In genomic region chr13:81872581-81872980, GRCh38 we compare ENCODE assay signal across 10 cellular contexts.
A peak's percentile ranks its signal among the peaks of the same experiment; 100 is the strongest.
DNase-seq lines count a peak whose midpoint lies in the region; ATAC-seq and TF ChIP-seq lines count a peak whose summit lies in the region.
"Had no signal": no experiment of that assay in that cellular context is flagged by ENCODE, and none has a peak within 500 bp of the region (broad histone marks: within the 10 kb centered on the region; RNA-seq: fewer than 3 reads in every experiment).

No MANE protein-coding gene starts in this region.

- no peaks in the 10 kb centered on the region for H3F3A ChIP-seq in MM.1S (ENCODE audit: insufficient read depth, low read length)
- no peaks in the 10 kb centered on the region for H3F3A ChIP-seq in SU-DHL-6 (ENCODE audit: insufficient read depth)

- no peaks in the 10 kb centered on the region for H3K27me3 ChIP-seq in MM.1S (replicated peaks; ENCODE audit: insufficient read depth, low read length)
- H3K27me3 ChIP-seq in SU-DHL-6 (ENCODE audit: low read length): no peaks in the 10 kb centered on the region

- H3K4me1 Mint-ChIP-seq in nephron progenitor cell: no peaks in the 10 kb centered on the region
- no peaks in the 10 kb centered on the region for H3K4me1 Mint-ChIP-seq in activated CD4-positive, alpha-beta T cell treated with anti-CD3 and anti-CD28 coated beads, Interleukin-2, amount 10 ng/mL, durations not matched to agents 24 days and 14 days

- H3K9me2 ChIP-seq in MM.1S (replicated peaks; ENCODE audit: insufficient read depth, low read length) (no peaks in the 10 kb centered on the region), SU-DHL-6 (replicated peaks; ENCODE audit: insufficient read depth, low read length) (no peaks in the 10 kb centered on the region)

- H3K36me3 Mint-ChIP-seq in nephron progenitor cell (ENCODE audit: low read depth): no peaks in the 10 kb centered on the region
- H3K36me3 Mint-ChIP-seq in activated CD4-positive, alpha-beta T cell treated with anti-CD3 and anti-CD28 coated beads, Interleukin-2, amount 10 ng/mL, durations not matched to agents 24 days and 14 days (ENCODE audit: low read depth): no peaks in the 10 kb centered on the region

- H3K9me3 Mint-ChIP-seq in nephron progenitor cell: peaks cover 8% of the 10 kb centered on the region
- H3K9me3 Mint-ChIP-seq in activated CD4-positive, alpha-beta T cell treated with anti-CD3 and anti-CD28 coated beads, Interleukin-2, amount 10 ng/mL, durations not matched to agents 24 days and 14 days: peaks cover 22% of the 10 kb centered on the region

- H3K9ac ChIP-seq in MM.1S (ENCODE audit: low read length): no peak overlapping the region
- H3K9ac ChIP-seq in SU-DHL-6 (ENCODE audit: low read length): no peak overlapping the region

- H2AFZ ChIP-seq in MM.1S (ENCODE audit: low read length): no peak overlapping the region
- no peak overlapping the region for H2AFZ ChIP-seq in SU-DHL-6 (ENCODE audit: low read depth, low read length, severe bottlenecking)

- intact Hi-C loops in activated CD4-positive, alpha-beta T cell treated with anti-CD3 and anti-CD28 coated beads, Interleukin-2, amount 10 ng/mL, durations not matched to agents 24 days and 14 days (cut with micrococcal nuclease): no loop called here

- H3K36me3 ChIP-seq in MM.1S (replicated peaks; ENCODE audit: insufficient read depth, low read length): no peaks in the 10 kb centered on the region
- H3K36me3 ChIP-seq in SU-DHL-6 (ENCODE audit: low read length): no peaks in the 10 kb centered on the region

- no peak for DNase-seq in GM10266 (ENCODE audit: extremely low spot score)
- DNase-seq in MM.1S: peak; percentile 30
- peak; percentile 2 for DNase-seq in nephron progenitor cell
- no peak for DNase-seq in activated CD4-positive, alpha-beta T cell treated with anti-CD3 and anti-CD28 coated beads, Interleukin-2, amount 10 ng/mL, durations not matched to agents 24 days and 14 days
- DNase-seq in NOMO-1 treated with dmso at 0.1 percent for 144 hours (lab: John Stamatoyannopoulos, UW; ENCODE audit: unreplicated experiment): no peak
- DNase-seq in activated naive CD4-positive, alpha-beta T cell treated with anti-CD3 and anti-CD28 coated beads, Interleukin-2, amount 50 U/mL, for 16 hours: no peak
- DNase-seq: NCI-H2227 treated with DMSO at 0.1 percent for 48 hours had no signal

- no peak overlapping the region for H3K4me3 Mint-ChIP-seq in nephron progenitor cell
- no peak overlapping the region for H3K4me3 Mint-ChIP-seq in activated CD4-positive, alpha-beta T cell treated with anti-CD3 and anti-CD28 coated beads, Interleukin-2, amount 10 ng/mL, durations not matched to agents 24 days and 14 days
- H3K4me3 Mint-ChIP-seq: activated T-helper 1 cell treated with anti-CD3 and anti-CD28 coated beads, Interleukin-12 subunit alpha, Interleukin-12 subunit beta, Interleukin-2, Interleukin-4 antibody, amounts not matched to agents 30 ng/mL and 10 ng/mL and 1 ng/mL, durations not matched to agents 14 hours and 24 hours and 36 hours had no signal

- no peak overlapping the region for H3K4me2 ChIP-seq in MM.1S (ENCODE audit: low read depth, low read length)
- no peak overlapping the region for H3K4me2 ChIP-seq in SU-DHL-6 (ENCODE audit: low read depth, low read length, poor library complexity, severe bottlenecking)

- H3K9me3 ChIP-seq in MM.1S (replicated peaks; ENCODE audit: insufficient read depth, low read length) (no peaks in the 10 kb centered on the region), SU-DHL-6 (ENCODE audit: insufficient read depth, low read length) (no peaks in the 10 kb centered on the region)

- H3K4me1 ChIP-seq in MM.1S (ENCODE audit: low read length): no peaks in the 10 kb centered on the region

- no peaks in the 10 kb centered on the region for H3K27me3 Mint-ChIP-seq in nephron progenitor cell (ENCODE audit: low read depth, poor library complexity)
- no peaks in the 10 kb centered on the region for H3K27me3 Mint-ChIP-seq in activated CD4-positive, alpha-beta T cell treated with anti-CD3 and anti-CD28 coated beads, Interleukin-2, amount 10 ng/mL, durations not matched to agents 24 days and 14 days

- peak; percentile 10 for TF ChIP-seq CTCF in GM10266 (IDR thresholded peaks at IDR 0.05; ENCODE audit: control insufficient read depth, insufficient read depth, low read depth, missing control alignments)
- no peak; the same call in 1 of the 2 replicates for TF ChIP-seq CTCF in MM.1S (IDR thresholded peaks at IDR 0.05; ENCODE audit: low read length)
- peak; percentile 18 for TF ChIP-seq CTCF in SU-DHL-6 (IDR thresholded peaks at IDR 0.05; ENCODE audit: insufficient read depth, low read length, poor library complexity, severe bottlenecking)
- TF ChIP-seq CTCF in nephron progenitor cell (IDR thresholded peaks at IDR 0.05): peak; percentile 51

- H3K4me3 ChIP-seq in MM.1S (ENCODE audit: low read length) (no peak overlapping the region), SU-DHL-6 (ENCODE audit: insufficient read depth, low read length, poor library complexity, severe bottlenecking) (no peak overlapping the region)

- no peak overlapping the region for H3K27ac Mint-ChIP-seq in nephron progenitor cell
- no peak overlapping the region for H3K27ac Mint-ChIP-seq in activated CD4-positive, alpha-beta T cell treated with anti-CD3 and anti-CD28 coated beads, Interleukin-2, amount 10 ng/mL, durations not matched to agents 24 days and 14 days
- H3K27ac Mint-ChIP-seq: activated T-helper 1 cell treated with anti-CD3 and anti-CD28 coated beads, Interleukin-12 subunit alpha, Interleukin-12 subunit beta, Interleukin-2, Interleukin-4 antibody, amounts not matched to agents 30 ng/mL and 10 ng/mL and 1 ng/mL, durations not matched to agents 14 hours and 24 hours and 36 hours had no signal

- ATAC-seq in GM18858 (IDR thresholded peaks at IDR 0.05; ENCODE audit: unreplicated experiment): no peak

- H3K27ac ChIP-seq in MM.1S (ENCODE audit: low read length) (no peak overlapping the region), SU-DHL-6 (ENCODE audit: low read depth, low read length) (no peak overlapping the region)

- H3K79me2 ChIP-seq in MM.1S (ENCODE audit: low read length) (no peaks in the 10 kb centered on the region), SU-DHL-6 (ENCODE audit: insufficient read depth, low read length) (no peaks in the 10 kb centered on the region)

- H4K20me1 ChIP-seq in MM.1S (ENCODE audit: insufficient read depth, low read length) (no peaks in the 10 kb centered on the region), SU-DHL-6 (ENCODE audit: low read depth, low read length) (no peaks in the 10 kb centered on the region)

Comparison
In these comparisons a context has a peak if more than half of its experiments do, and no peak if none do; other contexts are left out.
1. DNase-seq: peak in MM.1S (single experiment) and nephron progenitor cell (single experiment); none in GM10266 (single experiment), activated CD4-positive, alpha-beta T cell treated with anti-CD3 and anti-CD28 coated beads, Interleukin-2, amount 10 ng/mL, durations not matched to agents 24 days and 14 days (single experiment), NOMO-1 treated with dmso at 0.1 percent for 144 hours (single experiment) and activated naive CD4-positive, alpha-beta T cell treated with anti-CD3 and anti-CD28 coated beads, Interleukin-2, amount 50 U/mL, for 16 hours (single experiment).